Comparison of ENCODE assay signal across 8 cellular contexts in the genomic region with DNA sequence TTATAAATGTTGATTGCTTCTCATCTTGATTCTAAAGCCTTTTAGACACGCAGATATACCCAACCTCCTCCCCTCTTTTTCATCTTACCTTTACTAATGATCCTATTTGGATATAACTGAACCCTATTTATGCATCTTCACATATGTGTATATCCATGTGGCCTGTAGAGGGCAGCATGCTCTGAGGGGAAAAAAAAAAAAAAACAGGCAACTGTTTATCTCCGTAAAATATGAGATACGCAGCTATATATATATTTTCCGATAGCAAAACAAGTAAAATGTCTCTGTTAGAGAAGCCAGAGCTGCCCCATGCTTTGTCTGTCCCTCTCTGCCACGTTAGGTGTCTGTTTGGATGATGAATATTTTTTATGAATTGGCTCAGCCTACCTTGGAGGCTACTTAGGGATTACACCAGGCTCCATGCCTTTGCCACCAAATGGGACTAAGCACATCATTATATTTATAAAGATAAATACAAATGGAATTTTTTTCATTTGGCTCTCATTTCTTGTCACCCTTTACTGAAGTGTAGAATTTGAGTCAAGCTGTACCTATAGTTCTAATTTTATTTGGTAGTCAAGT.
A peak's percentile ranks its signal among the peaks of the same experiment; 100 is the strongest.
DNase-seq lines count a peak whose midpoint lies in the region; ATAC-seq and TF ChIP-seq lines count a peak whose summit lies in the region.

No MANE protein-coding gene starts in this region.

- H3K4me1 ChIP-seq in upper lobe of left lung = peaks cover 0 to 5% (median 0%) of the 10 kb centered on the region in 4 donors

- CTCF ChIA-PET in MCF 10A (lab: Yijun Ruan, JAX) = interaction anchor here (0.6 to 3.1 kb wide), 64 partner anchors 8 to 842 kb away, joined by 3 to 45 read pairs (median 4); no protein-coding TSS in a partner anchor

- H3K36me3 ChIP-seq in upper lobe of left lung = no peaks in the 10 kb centered on the region

- DNase-seq in AG08396 (ENCODE audit: low spot score) (peak; percentile 16), NCI-H526 treated with DMSO at 0.1 percent for 48 hours (lab: John Stamatoyannopoulos, UW) (peak; percentile 52), MCF 10A (ENCODE audit: unreplicated experiment) (peak; percentile 61), left lobe of liver (ENCODE audit: low spot score) (no peak), upper lobe of left lung (no peak), activated T-cell treated with anti-CD3 and anti-CD28 coated beads for 4 hours (no peak)

- no peak overlapping the region for H3K27ac ChIP-seq in upper lobe of left lung

- TF ChIP-seq POLR2A in upper lobe of left lung (IDR thresholded peaks at IDR 0.05) = no peak

- H3K4me3 ChIP-seq in upper lobe of left lung = peak overlapping the region in 1 of 4 donors; percentile 19

- TF ChIP-seq CTCF in MCF 10A (IDR thresholded peaks at IDR 0.05; ENCODE audit: unreplicated experiment) (peak; percentile 70), upper lobe of left lung (IDR thresholded peaks at IDR 0.05) (peak; percentile 38 to 75 (median 48))

- no peaks in the 10 kb centered on the region for H3K9me3 ChIP-seq in upper lobe of left lung

- no peak for TF ChIP-seq EP300 in upper lobe of left lung (IDR thresholded peaks at IDR 0.05)

- BruUV-seq in MCF 10A (replicated peaks; lab: Mats Ljungman, UMichigan) = no TSS peak

- H3K4me3 Mint-ChIP-seq in MCF 10A (ENCODE audit: unreplicated experiment) = peak overlapping the region; percentile 56

- H3K27me3 Mint-ChIP-seq in MCF 10A (ENCODE audit: insufficient read depth, unreplicated experiment) = no peaks in the 10 kb centered on the region

- 3 to 4% methylated on average over 5 of the region's 5 CpGs for WGBS in upper lobe of left lung, 2 donors

- ATAC-seq in GM18499 (IDR thresholded peaks at IDR 0.05; ENCODE audit: insufficient read depth, unreplicated experiment) = peak; percentile 64
- ATAC-seq in HG03097 (IDR thresholded peaks at IDR 0.05; ENCODE audit: low FRiP score, unreplicated experiment) = peak; percentile 67
- peak; percentile 88 for ATAC-seq in left lobe of liver
- peak in 1 of 2 donors; percentile 84 for ATAC-seq in upper lobe of left lung (ENCODE audit: low FRiP score in 2 of 2)

- no peak overlapping the region for H3K27ac Mint-ChIP-seq in MCF 10A (ENCODE audit: low read depth, unreplicated experiment)

- POLR2A ChIA-PET in MCF 10A (lab: Yijun Ruan, JAX) = no interaction called here

- intact Hi-C loops in MCF 10A (cut with micrococcal nuclease) = loop anchor here (1.0 to 10.0 kb wide), 5 partner anchors 94 to 765 kb away; a partner anchor contains a TSS

- H3K9me3 Mint-ChIP-seq in MCF 10A (ENCODE audit: unreplicated experiment) = no peaks in the 10 kb centered on the region

- no peaks in the 10 kb centered on the region for H3K4me1 Mint-ChIP-seq in MCF 10A (ENCODE audit: insufficient read depth, unreplicated experiment)

- no peaks in the 10 kb centered on the region for H3K27me3 ChIP-seq in upper lobe of left lung

- peaks cover 3% of the 10 kb centered on the region for H3K36me3 Mint-ChIP-seq in MCF 10A (ENCODE audit: insufficient read depth, unreplicated experiment)

Comparison
In these comparisons a context has a peak if more than half of its experiments do, and no peak if none do; other contexts are left out.
1. DNase-seq: peak in AG08396 (single experiment), NCI-H526 treated with DMSO at 0.1 percent for 48 hours (single experiment) and MCF 10A (single experiment); none in left lobe of liver (single experiment), upper lobe of left lung (0 of 2) and activated T-cell treated with anti-CD3 and anti-CD28 coated beads for 4 hours (single experiment).